In genomic region chrX:101408530-101408836, GRCh38 we compare ENCODE assay signal across 9 cellular contexts. TPM values are rescaled to one million over a fixed set of nuclear protein-coding genes. Genes with fewer than 3 reads are reported as not detected.
DNase-seq lines count a peak whose midpoint lies in the region; ATAC-seq and TF ChIP-seq lines count a peak whose summit lies in the region.
"Had no signal": no experiment of that assay in that cellular context is flagged by ENCODE, and none has a peak within 500 bp of the region (broad histone marks: within the 10 kb centered on the region; RNA-seq: fewer than 3 reads in every experiment).

No MANE protein-coding gene starts in this region.

- H3K4me3 Mint-ChIP-seq in endothelial cell (ENCODE audit: unreplicated experiment), result peak overlapping the region; percentile 99

- ATAC-seq in GM19324 (IDR thresholded peaks at IDR 0.05; ENCODE audit: low FRiP score, unreplicated experiment) (peak; percentile 27), omental fat pad (ENCODE audit: low FRiP score) (peak; percentile 25), GM21390 (IDR thresholded peaks at IDR 0.05; ENCODE audit: unreplicated experiment) (no peak)

- peak overlapping the region; percentile 92 for H3K4me3 ChIP-seq in NB4 (ENCODE audit: low read depth, low read length)

- peaks cover 7% of the 10 kb centered on the region for H3K27me3 Mint-ChIP-seq in endothelial cell (ENCODE audit: unreplicated experiment)

- no peak for TF ChIP-seq POLR2A in NB4 (IDR thresholded peaks at IDR 0.05; ENCODE audit: extremely low read depth, insufficient read length)

- H3K4me1 Mint-ChIP-seq in endothelial cell (ENCODE audit: unreplicated experiment), result peaks cover 11% of the 10 kb centered on the region

- TF ChIP-seq CTCF in NB4 (IDR thresholded peaks at IDR 0.05; ENCODE audit: low read depth, low read length), result no peak
- TF ChIP-seq CTCF in endothelial cell (IDR thresholded peaks at IDR 0.05; ENCODE audit: unreplicated experiment), result no peak
- no peak for TF ChIP-seq CTCF in omental fat pad (IDR thresholded peaks at IDR 0.05)

- H3K27ac Mint-ChIP-seq in endothelial cell (ENCODE audit: unreplicated experiment), result peak overlapping the region; percentile 100

- no peaks in the 10 kb centered on the region for H3K9me3 Mint-ChIP-seq in endothelial cell (ENCODE audit: unreplicated experiment)

- H3K36me3 Mint-ChIP-seq in endothelial cell (ENCODE audit: low read depth, unreplicated experiment), result peaks cover 14% of the 10 kb centered on the region

- DNase-seq in NB4 (ENCODE audit: low read depth) (no peak), endothelial cell (ENCODE audit: low spot score) (no peak), omental fat pad (ENCODE audit: low spot score) (no peak), EL (no peak), SKM-1 treated with dmso at 0.1 percent for 144 hours (lab: John Stamatoyannopoulos, UW; ENCODE audit: unreplicated experiment) (no peak), NCI-H2196 treated with DMSO at 0.1 percent for 48 hours (lab: John Stamatoyannopoulos, UW; ENCODE audit: unreplicated experiment) (no peak)

RNA-seq across cellular contexts. Expression of gene HNRNPH2, which starts 0.5 kb away (rescaled TPM):
- 53.2 TPM for total RNA-seq in endothelial cell (ENCODE audit: unreplicated experiment)
- total RNA-seq in omental fat pad, result 10 to 100 TPM; 49.3 to 60.8 (median 55.1) TPM

RNA-seq across cellular contexts. Expression of gene GLA, which starts 0.8 kb away (rescaled TPM):
- total RNA-seq in endothelial cell (ENCODE audit: unreplicated experiment), result 37.8 TPM
- total RNA-seq in omental fat pad, result 100 to 1,000 TPM in 1 of 4 donors, 10 to 100 TPM in 3; 26.4 to 101 (median 49.7) TPM

RNA-seq across cellular contexts. Expression of gene RPL36A, which starts 17.7 kb away (rescaled TPM):
- total RNA-seq in endothelial cell (ENCODE audit: unreplicated experiment) (225 TPM), omental fat pad (100 to 1,000 TPM; 739 to 914 (median 804) TPM)

RNA-seq across cellular contexts. Expression of gene BTK, which starts 22.5 kb away (rescaled TPM):
- total RNA-seq in endothelial cell (ENCODE audit: unreplicated experiment) (9.4 TPM), omental fat pad (10 to 100 TPM in 3 of 4 donors, 1 to 10 TPM in 1; 7.7 to 18.7 (median 12.4) TPM)
- total RNA-seq: T-helper 1 cell treated with Interleukin-12 subunit alpha and Interleukin-12 subunit beta and Interleukin-4 antibody, amounts not matched to agents 30 ng/mL and 1 ng/mL, for 36 hours had no signal

RNA-seq across cellular contexts. Expression of gene TIMM8A, which starts 59.9 kb away (rescaled TPM):
- total RNA-seq in endothelial cell (ENCODE audit: unreplicated experiment), result 12.5 TPM
- total RNA-seq in omental fat pad, result 10 to 100 TPM in 1 of 4 donors, 1 to 10 TPM in 3; 4.3 to 16.3 (median 5.5) TPM
